ENCODE assay signal across 17 cellular contexts in the genomic region with DNA sequence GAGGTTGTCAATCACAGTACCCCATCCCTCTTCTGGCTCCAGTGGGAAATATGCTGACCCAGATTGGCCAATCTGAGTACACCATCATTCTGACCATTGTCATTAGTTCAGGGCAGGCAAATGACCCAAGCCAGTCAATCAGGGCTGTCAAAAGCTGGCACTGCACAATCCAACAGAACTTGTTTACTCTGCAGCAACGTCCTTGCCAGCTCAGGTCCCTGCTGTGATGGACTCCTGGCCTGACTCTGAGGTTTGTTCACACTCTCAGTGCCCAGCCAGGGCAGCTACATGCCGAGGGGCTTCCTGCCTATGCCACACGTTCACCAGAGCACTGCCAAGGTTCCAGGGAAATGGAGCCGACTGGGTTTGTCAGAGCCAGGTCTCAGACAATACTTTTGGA. TPM values are rescaled to one million over a fixed set of nuclear protein-coding genes. Genes with fewer than 3 reads are reported as not detected.
"Had no signal": no experiment of that assay in that cellular context is flagged by ENCODE, and none has a peak within 500 bp of the region (broad histone marks: within the 10 kb centered on the region; RNA-seq: fewer than 3 reads in every experiment).

No MANE protein-coding gene starts in this region.

- H3K27ac ChIP-seq: foreskin keratinocyte, prostate gland had no signal

- DNase-seq: activated CD4-positive, alpha-beta memory T cell treated with anti-CD3 and anti-CD28 coated beads, Interleukin-2, amount 10 ng/mL, durations not matched to agents 7 days and 5 days; activated CD4-positive, alpha-beta T cell treated with anti-CD3 and anti-CD28 coated beads for 36 hours; activated naive CD4-positive, alpha-beta T cell treated with anti-CD3 and anti-CD28 coated beads, Interleukin-2, amount 50 U/mL, for 16 hours; activated T-cell treated with anti-CD3 and anti-CD28 coated beads, Interleukin-2, amount 50 U/mL, for 24 hours; central memory CD4-positive, alpha-beta T cell; cortex of kidney; effector memory CD4-positive, alpha-beta T cell; foreskin keratinocyte; mesenchymal stem cell; natural killer cell; occipital lobe; stimulated activated naive CD8-positive, alpha-beta T cell treated with anti-CD3 and anti-CD28 coated beads, Interleukin-15, amount 100 ng/mL, for 72 hours had no signal

- H3K4me1 ChIP-seq: foreskin keratinocyte, prostate gland had no signal

- H3K4me3 ChIP-seq: prostate gland had no signal

- H3K27me3 ChIP-seq: foreskin keratinocyte had no signal

- H3K9me3 ChIP-seq: prostate gland had no signal

- ATAC-seq: activated CD4-positive, alpha-beta T cell treated with anti-CD3 and anti-CD28 coated beads for 36 hours; foreskin keratinocyte; natural killer cell; sciatic nerve; stimulated activated naive CD8-positive, alpha-beta T cell treated with anti-CD3 and anti-CD28 coated beads, Interleukin-15, amount 100 ng/mL, for 72 hours had no signal

- H3K36me3 ChIP-seq: prostate gland had no signal

RNA-seq across cellular contexts. Expression of a gene that starts 14.7 kb away (rescaled TPM):
- total RNA-seq: activated CD4-positive, alpha-beta memory T cell treated with anti-CD3 and anti-CD28 coated beads, Interleukin-2, amount 10 ng/mL, durations not matched to agents 7 days and 5 days; activated CD4-positive, alpha-beta T cell treated with anti-CD3 and anti-CD28 coated beads for 36 hours; foreskin keratinocyte; natural killer cell; occipital lobe; sciatic nerve; T-helper 1 cell treated with Interleukin-12 subunit alpha and Interleukin-12 subunit beta and Interleukin-4 antibody, amounts not matched to agents 30 ng/mL and 1 ng/mL, for 36 hours; temporal lobe; ureter had no signal
